1 cellular context compared by ENCODE assay signal in the genomic region with DNA sequence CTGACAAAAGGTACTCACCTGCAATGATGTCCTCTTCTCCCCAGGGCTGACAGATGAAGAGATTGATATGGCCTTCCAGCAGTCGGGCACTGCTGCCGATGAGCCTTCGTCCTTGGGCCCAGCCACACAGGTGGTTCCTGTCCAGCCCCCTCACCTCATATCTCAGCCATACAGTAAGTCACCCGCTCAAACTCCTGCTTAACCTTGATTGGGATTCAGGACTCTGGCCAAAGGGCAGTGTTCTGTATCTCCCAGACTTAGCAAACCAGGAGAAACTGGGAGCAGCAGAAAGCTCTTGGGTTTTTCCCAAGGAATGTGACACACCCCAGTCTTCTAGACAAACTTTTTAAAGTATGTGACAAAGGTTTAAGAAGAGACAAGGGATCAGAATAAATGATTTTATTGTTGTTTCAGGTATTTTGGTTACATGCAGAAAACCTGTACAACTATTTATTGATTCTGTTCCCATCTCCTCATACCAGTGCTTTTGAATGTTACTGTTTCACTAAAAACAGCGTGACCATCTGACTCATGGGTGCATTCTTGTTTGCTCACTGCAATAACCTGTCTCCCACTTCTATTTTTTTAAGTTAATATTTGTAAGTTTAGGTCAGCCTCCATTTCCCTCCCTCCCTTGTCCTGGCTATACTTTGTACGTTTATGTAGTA.
A peak's percentile ranks its signal among the peaks of the same experiment; 100 is the strongest.
TF ChIP-seq lines count a peak whose summit lies in the region.

No MANE protein-coding gene starts in this region.

TF ChIP-seq in HepG2, 621 proteins besides CTCF, POLR2A, EP300 and RAD21 (continued from another document and continues in another):
- TF ChIP-seq ZKSCAN1 (IDR thresholded peaks at IDR 0.05; ENCODE audit: low read length) (no peak), ZNF317 (CRISPR knock-in tag; IDR thresholded peaks at IDR 0.05) (no peak), ZNF616 (CRISPR knock-in tag; IDR thresholded peaks at IDR 0.05; ENCODE audit: low read depth) (0 out of 2 replicates have a peak, but pooled peaks have one; percentile 72), ZNF382 (CRISPR knock-in tag; IDR thresholded peaks at IDR 0.05; ENCODE audit: borderline replicate concordance) (no peak), KDM5B (CRISPR knock-in tag; IDR thresholded peaks at IDR 0.05; ENCODE audit: borderline replicate concordance) (peak; percentile 49; the same call in 1 of the 2 replicates), DPF2 (CRISPR knock-in tag; IDR thresholded peaks at IDR 0.05; ENCODE audit: borderline replicate concordance, low read depth) (peak; percentile 60; the same call in 1 of the 2 replicates), ZNF318 (CRISPR knock-in tag; IDR thresholded peaks at IDR 0.05) (no peak), ZNF772 (CRISPR knock-in tag; IDR thresholded peaks at IDR 0.05) (0 out of 2 replicates have a peak, but pooled peaks have one; percentile 49), ZFP36L1 (CRISPR knock-in tag; IDR thresholded peaks at IDR 0.05) (0 out of 2 replicates have a peak, but pooled peaks have one; percentile 36), ZNF788 (CRISPR knock-in tag; IDR thresholded peaks at IDR 0.05; ENCODE audit: borderline replicate concordance) (peak; percentile 45; the same call in 1 of the 2 replicates), IRF2 (CRISPR knock-in tag; IDR thresholded peaks at IDR 0.05) (peak; percentile 60; the same call in 1 of the 2 replicates), ZNF574 (CRISPR knock-in tag; IDR thresholded peaks at IDR 0.05) (peak; percentile 46), TEAD3 (CRISPR knock-in tag; optimal IDR thresholded peaks at IDR 0.05; ENCODE audit: borderline replicate concordance) (peak; percentile 84), ZNF484 (CRISPR knock-in tag; IDR thresholded peaks at IDR 0.05; ENCODE audit: borderline replicate concordance, low read depth) (no peak), SOX6 (IDR thresholded peaks at IDR 0.05) (no peak), SOX6 (CRISPR knock-in tag; IDR thresholded peaks at IDR 0.05) (peak; percentile 70; the same call in 1 of the 2 replicates), MIXL1 (CRISPR knock-in tag; IDR thresholded peaks at IDR 0.05) (peak; percentile 53), ZNF136 (CRISPR knock-in tag; IDR thresholded peaks at IDR 0.05; ENCODE audit: low read depth) (peak; percentile 57; the same call in 1 of the 2 replicates), PRPF4 (IDR thresholded peaks at IDR 0.05; ENCODE audit: low read depth, low read length, poor library complexity, severe bottlenecking) (no peak), ZNF138 (CRISPR knock-in tag; IDR thresholded peaks at IDR 0.05; ENCODE audit: low read depth) (no peak), NFE2 (CRISPR knock-in tag; IDR thresholded peaks at IDR 0.05) (no peak), ZNF383 (CRISPR knock-in tag; IDR thresholded peaks at IDR 0.05; ENCODE audit: borderline replicate concordance) (no peak), MAZ (IDR thresholded peaks at IDR 0.05; ENCODE audit: borderline replicate concordance, low read depth, low read length) (no peak), MAZ (CRISPR knock-in tag; IDR thresholded peaks at IDR 0.05; ENCODE audit: low read depth) (no peak), ZNF792 (CRISPR knock-in tag; IDR thresholded peaks at IDR 0.05) (peak; percentile 5; the same call in 1 of the 2 replicates), ZNF761 (CRISPR knock-in tag; conservative IDR thresholded peaks at IDR 0.05) (no peak), NFYC (CRISPR knock-in tag; IDR thresholded peaks at IDR 0.05) (peak; percentile 63)
- TF ChIP-seq, protein P1, sequence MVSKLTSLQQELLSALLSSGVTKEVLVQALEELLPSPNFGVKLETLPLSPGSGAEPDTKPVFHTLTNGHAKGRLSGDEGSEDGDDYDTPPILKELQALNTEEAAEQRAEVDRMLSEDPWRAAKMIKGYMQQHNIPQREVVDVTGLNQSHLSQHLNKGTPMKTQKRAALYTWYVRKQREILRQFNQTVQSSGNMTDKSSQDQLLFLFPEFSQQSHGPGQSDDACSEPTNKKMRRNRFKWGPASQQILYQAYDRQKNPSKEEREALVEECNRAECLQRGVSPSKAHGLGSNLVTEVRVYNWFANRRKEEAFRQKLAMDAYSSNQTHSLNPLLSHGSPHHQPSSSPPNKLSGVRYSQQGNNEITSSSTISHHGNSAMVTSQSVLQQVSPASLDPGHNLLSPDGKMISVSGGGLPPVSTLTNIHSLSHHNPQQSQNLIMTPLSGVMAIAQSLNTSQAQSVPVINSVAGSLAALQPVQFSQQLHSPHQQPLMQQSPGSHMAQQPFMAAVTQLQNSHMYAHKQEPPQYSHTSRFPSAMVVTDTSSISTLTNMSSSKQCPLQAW (CRISPR knock-in tag; IDR thresholded peaks at IDR 0.05) = peak; percentile 85
- TF ChIP-seq, protein P2, sequence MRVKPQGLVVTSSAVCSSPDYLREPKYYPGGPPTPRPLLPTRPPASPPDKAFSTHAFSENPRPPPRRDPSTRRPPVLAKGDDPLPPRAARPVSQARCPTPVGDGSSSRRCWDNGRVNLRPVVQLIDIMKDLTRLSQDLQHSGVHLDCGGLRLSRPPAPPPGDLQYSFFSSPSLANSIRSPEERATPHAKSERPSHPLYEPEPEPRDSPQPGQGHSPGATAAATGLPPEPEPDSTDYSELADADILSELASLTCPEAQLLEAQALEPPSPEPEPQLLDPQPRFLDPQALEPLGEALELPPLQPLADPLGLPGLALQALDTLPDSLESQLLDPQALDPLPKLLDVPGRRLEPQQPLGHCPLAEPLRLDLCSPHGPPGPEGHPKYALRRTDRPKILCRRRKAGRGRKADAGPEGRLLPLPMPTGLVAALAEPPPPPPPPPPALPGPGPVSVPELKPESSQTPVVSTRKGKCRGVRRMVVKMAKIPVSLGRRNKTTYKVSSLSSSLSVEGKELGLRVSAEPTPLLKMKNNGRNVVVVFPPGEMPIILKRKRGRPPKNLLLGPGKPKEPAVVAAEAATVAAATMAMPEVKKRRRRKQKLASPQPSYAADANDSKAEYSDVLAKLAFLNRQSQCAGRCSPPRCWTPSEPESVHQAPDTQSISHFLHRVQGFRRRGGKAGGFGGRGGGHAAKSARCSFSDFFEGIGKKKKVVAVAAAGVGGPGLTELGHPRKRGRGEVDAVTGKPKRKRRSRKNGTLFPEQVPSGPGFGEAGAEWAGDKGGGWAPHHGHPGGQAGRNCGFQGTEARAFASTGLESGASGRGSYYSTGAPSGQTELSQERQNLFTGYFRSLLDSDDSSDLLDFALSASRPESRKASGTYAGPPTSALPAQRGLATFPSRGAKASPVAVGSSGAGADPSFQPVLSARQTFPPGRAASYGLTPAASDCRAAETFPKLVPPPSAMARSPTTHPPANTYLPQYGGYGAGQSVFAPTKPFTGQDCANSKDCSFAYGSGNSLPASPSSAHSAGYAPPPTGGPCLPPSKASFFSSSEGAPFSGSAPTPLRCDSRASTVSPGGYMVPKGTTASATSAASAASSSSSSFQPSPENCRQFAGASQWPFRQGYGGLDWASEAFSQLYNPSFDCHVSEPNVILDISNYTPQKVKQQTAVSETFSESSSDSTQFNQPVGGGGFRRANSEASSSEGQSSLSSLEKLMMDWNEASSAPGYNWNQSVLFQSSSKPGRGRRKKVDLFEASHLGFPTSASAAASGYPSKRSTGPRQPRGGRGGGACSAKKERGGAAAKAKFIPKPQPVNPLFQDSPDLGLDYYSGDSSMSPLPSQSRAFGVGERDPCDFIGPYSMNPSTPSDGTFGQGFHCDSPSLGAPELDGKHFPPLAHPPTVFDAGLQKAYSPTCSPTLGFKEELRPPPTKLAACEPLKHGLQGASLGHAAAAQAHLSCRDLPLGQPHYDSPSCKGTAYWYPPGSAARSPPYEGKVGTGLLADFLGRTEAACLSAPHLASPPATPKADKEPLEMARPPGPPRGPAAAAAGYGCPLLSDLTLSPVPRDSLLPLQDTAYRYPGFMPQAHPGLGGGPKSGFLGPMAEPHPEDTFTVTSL (CRISPR knock-in tag; IDR thresholded peaks at IDR 0.05; ENCODE audit: borderline replicate concordance) = peak; percentile 49; the same call in 1 of the 2 replicates
- TF ChIP-seq, protein P3, sequence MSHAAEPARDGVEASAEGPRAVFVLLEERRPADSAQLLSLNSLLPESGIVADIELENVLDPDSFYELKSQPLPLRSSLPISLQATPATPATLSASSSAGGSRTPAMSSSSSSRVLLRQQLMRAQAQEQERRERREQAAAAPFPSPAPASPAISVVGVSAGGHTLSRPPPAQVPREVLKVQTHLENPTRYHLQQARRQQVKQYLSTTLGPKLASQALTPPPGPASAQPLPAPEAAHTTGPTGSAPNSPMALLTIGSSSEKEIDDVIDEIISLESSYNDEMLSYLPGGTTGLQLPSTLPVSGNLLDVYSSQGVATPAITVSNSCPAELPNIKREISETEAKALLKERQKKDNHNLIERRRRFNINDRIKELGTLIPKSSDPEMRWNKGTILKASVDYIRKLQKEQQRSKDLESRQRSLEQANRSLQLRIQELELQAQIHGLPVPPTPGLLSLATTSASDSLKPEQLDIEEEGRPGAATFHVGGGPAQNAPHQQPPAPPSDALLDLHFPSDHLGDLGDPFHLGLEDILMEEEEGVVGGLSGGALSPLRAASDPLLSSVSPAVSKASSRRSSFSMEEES (CRISPR knock-in tag; IDR thresholded peaks at IDR 0.05) = peak; percentile 89
- TF ChIP-seq, protein P4, sequence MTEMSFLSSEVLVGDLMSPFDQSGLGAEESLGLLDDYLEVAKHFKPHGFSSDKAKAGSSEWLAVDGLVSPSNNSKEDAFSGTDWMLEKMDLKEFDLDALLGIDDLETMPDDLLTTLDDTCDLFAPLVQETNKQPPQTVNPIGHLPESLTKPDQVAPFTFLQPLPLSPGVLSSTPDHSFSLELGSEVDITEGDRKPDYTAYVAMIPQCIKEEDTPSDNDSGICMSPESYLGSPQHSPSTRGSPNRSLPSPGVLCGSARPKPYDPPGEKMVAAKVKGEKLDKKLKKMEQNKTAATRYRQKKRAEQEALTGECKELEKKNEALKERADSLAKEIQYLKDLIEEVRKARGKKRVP (CRISPR knock-in tag; IDR thresholded peaks at IDR 0.05) = 0 out of 4 replicates have a peak, but pooled peaks of 1 of the 2 experiments have one; percentile 44
